Comparison of ENCODE assay signal across 11 cellular contexts in genomic region chr7:17126413-17127374, GRCh38.
DNase-seq lines count a peak whose midpoint lies in the region; ATAC-seq, FAIRE-seq and TF ChIP-seq lines count a peak whose summit lies in the region.
"Had no signal": no experiment of that assay in that cellular context is flagged by ENCODE, and none has a peak within 500 bp of the region (broad histone marks: within the 10 kb centered on the region; RNA-seq: fewer than 3 reads in every experiment).

No MANE protein-coding gene starts in this region.

- 84 to 85% methylated on average over 4 of the region's 4 CpGs for WGBS in upper lobe of left lung, 2 donors
- 82 to 85% methylated on average over 4 of the region's 4 CpGs for WGBS in pancreas, 2 donors

- no peak for TF ChIP-seq EP300 in upper lobe of left lung (IDR thresholded peaks at IDR 0.05)

- H3K4me1 ChIP-seq in upper lobe of left lung (peaks cover 5 to 8% (median 6%) of the 10 kb centered on the region in 4 donors), pancreas (peaks cover 0 to 12% (median 9%) of the 10 kb centered on the region in 3 donors)

- peak; percentile 90 for FAIRE-seq in GM12892 (lab: Jason Lieb, UNC)
- FAIRE-seq in pancreas (lab: Jason Lieb, UNC), result no peak

- no peak for TF ChIP-seq CTCF in upper lobe of left lung (IDR thresholded peaks at IDR 0.05)
- TF ChIP-seq CTCF in pancreas (IDR thresholded peaks at IDR 0.05), result no peak

- DNase-seq in GM12892 (ENCODE audit: insufficient read length) (no peak), upper lobe of left lung (no peak), NCI-H128 (lab: John Stamatoyannopoulos, UW; ENCODE audit: unreplicated experiment) (no peak), pancreas (no peak)
- DNase-seq in stimulated activated CD4-positive, alpha-beta T cell treated with anti-CD3 and anti-CD28 coated beads, Interleukin-4, amount 100 ng/mL, for 4 hours, result no peak
- DNase-seq: activated gamma-delta T cell treated with Interleukin-2 at 50 U/mL for 16 hours; CD4-positive, CD25-positive, alpha-beta regulatory T cell; head of caudate nucleus had no signal

- peak; percentile 57 for ATAC-seq in GM19043 (IDR thresholded peaks at IDR 0.05; ENCODE audit: low read depth, unreplicated experiment)
- peak; percentile 77 for ATAC-seq in HG02678 (IDR thresholded peaks at IDR 0.05; ENCODE audit: unreplicated experiment)
- peak; percentile 75 for ATAC-seq in HG03520 (IDR thresholded peaks at IDR 0.05; ENCODE audit: unreplicated experiment)
- no peak for ATAC-seq in upper lobe of left lung (ENCODE audit: low FRiP score in 2 of 2)
- ATAC-seq in pancreas, result no peak

- no peak for TF ChIP-seq POLR2A in GM12892 (IDR thresholded peaks at IDR 0.05; ENCODE audit: low read depth, low read length)
- no peak for TF ChIP-seq POLR2A in upper lobe of left lung (IDR thresholded peaks at IDR 0.05)

- no peak overlapping the region for H3K27ac ChIP-seq in upper lobe of left lung
- H3K27ac ChIP-seq in pancreas, result no peak overlapping the region

- intact Hi-C loops in pancreas (cut with DNase I), result no loop called here

- H3K36me3 ChIP-seq in upper lobe of left lung (no peaks in the 10 kb centered on the region), pancreas (no peaks in the 10 kb centered on the region)

- H3K27me3 ChIP-seq in upper lobe of left lung (no peaks in the 10 kb centered on the region), pancreas (no peaks in the 10 kb centered on the region)

- H3K4me3 ChIP-seq in upper lobe of left lung, result no peak overlapping the region
- H3K4me3 ChIP-seq in pancreas, result no peak overlapping the region

- H3K9me3 ChIP-seq in upper lobe of left lung (no peaks in the 10 kb centered on the region), pancreas (no peaks in the 10 kb centered on the region)

Comparison
In these comparisons a context has a peak if more than half of its experiments do, and no peak if none do; other contexts are left out.
1. ATAC-seq: peak in GM19043 (single experiment), HG02678 (single experiment) and HG03520 (single experiment); none in upper lobe of left lung (0 of 2) and pancreas (0 of 4).